ENCODE assay signal across 18 cellular contexts in the genomic region with DNA sequence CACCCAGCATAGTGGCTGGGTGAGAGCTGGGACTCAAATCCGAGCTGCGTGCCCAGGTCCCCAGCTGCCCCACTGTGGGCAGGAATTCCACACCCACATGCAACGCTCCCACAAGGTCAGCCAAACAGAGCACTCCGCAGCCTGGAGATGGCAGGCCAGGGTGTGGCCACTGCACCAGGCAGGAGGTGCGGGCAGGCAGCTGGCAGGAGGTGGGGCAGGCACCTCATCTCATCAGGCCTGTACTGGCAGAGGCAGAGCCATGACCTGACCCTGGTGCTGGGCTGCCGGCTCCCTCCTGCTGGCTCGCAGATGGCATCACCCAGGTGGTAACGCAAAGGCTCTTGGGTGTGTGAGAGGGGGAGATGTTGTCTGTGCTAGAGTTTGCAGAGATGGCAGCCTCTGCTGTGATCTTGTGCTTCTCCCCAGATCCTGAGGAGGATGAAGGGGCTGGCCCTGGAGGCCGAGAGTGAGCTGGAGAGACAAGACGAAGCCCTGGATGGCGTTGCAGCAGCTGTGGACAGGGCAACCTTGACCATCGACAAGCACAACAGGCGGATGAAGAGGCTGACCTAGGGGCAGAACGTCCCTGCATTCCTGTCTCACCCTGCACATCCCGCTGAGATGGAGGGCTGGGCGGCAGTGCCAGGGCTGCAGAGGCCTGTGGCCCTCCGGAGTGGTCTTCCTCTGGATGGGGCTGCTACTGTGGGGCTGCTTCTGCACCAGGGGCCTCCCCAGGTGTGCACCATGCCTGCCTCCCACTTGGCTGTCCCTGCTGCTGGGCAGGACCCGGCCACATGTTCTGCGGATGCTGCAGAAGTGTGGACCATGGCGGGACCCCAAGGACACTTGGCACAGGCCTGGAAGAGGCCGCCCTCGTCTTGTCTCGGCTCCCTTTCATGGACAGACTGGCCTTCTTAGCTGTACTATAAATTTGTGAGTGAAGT. TPM values are rescaled to one million over a fixed set of nuclear protein-coding genes. Genes with fewer than 3 reads are reported as not detected.
DNase-seq lines count a peak whose midpoint lies in the region; ATAC-seq and TF ChIP-seq lines count a peak whose summit lies in the region.
"Had no signal": no experiment of that assay in that cellular context is flagged by ENCODE, and none has a peak within 500 bp of the region (broad histone marks: within the 10 kb centered on the region; RNA-seq: fewer than 3 reads in every experiment).

No MANE protein-coding gene starts in this region.

- ATAC-seq in foreskin keratinocyte = peak; percentile 21
- ATAC-seq in HG03571 (IDR thresholded peaks at IDR 0.05; ENCODE audit: unreplicated experiment) = no peak
- no peak for ATAC-seq in HG03521 (IDR thresholded peaks at IDR 0.05; ENCODE audit: unreplicated experiment)
- ATAC-seq: activated CD8-positive, alpha-beta T cell treated with anti-CD3 and anti-CD28 coated beads for 36 hours had no signal

- no peak for TF ChIP-seq CTCF in foreskin keratinocyte (conservative IDR thresholded peaks at IDR 0.05)

- no peaks in the 10 kb centered on the region for H3K27me3 ChIP-seq in foreskin keratinocyte

- intact Hi-C loops in posterior vena cava (cut with DNase I) = no loop called here

- no peaks in the 10 kb centered on the region for H3K4me1 ChIP-seq in foreskin keratinocyte

- no peak overlapping the region for H3K27ac ChIP-seq in foreskin keratinocyte

- DNase-seq in D341Med (ENCODE audit: low spot score) (peak; percentile 23), NCI-H1694 treated with DMSO at 0.1 percent for 48 hours (lab: John Stamatoyannopoulos, UW) (peak; percentile 62), foreskin keratinocyte (no peak), posterior vena cava (ENCODE audit: low spot score) (peak; percentile 74), Ammon's horn (ENCODE audit: low spot score) (no peak), NCI-H2081 treated with DMSO at 0.1 percent for 48 hours (lab: John Stamatoyannopoulos, UW) (no peak)
- DNase-seq: activated CD8-positive, alpha-beta T cell treated with anti-CD3 and anti-CD28 coated beads for 36 hours; AML-193; anterior cingulate cortex; HCEC 1CT; SW 1271 had no signal

RNA-seq across cellular contexts. Expression of a gene that starts 35.1 kb away (rescaled TPM):
- total RNA-seq in foreskin keratinocyte (not detected in 2 replicates), posterior vena cava (not detected)
- not detected in 2 replicates for polyA plus RNA-seq in foreskin keratinocyte
- total RNA-seq: activated CD8-positive, alpha-beta T cell treated with anti-CD3 and anti-CD28 coated beads for 36 hours; activated T-helper 2 cell treated with anti-CD3 and anti-CD28 coated beads, Interferon-gamma antibody, Interleukin-2, Interleukin-4, amounts not matched to agents 10 μg/mL and 5 μg/mL and 100 μg/mL, durations not matched to agents 14 hours and 24 hours and 36 hours; chondrocyte; MCF 10A; temporal lobe had no signal
- polyA plus RNA-seq: neural cell had no signal

RNA-seq across cellular contexts. Expression of a gene that starts 45.1 kb away (rescaled TPM):
- 30.9 and 33.1 TPM in 2 replicates for total RNA-seq in foreskin keratinocyte
- polyA plus RNA-seq in foreskin keratinocyte = 25.1 and 27.0 TPM in 2 replicates
- 10 to 100 TPM; 14.8 to 16.3 TPM for total RNA-seq in posterior vena cava

RNA-seq across cellular contexts. Expression of a gene that starts 45.3 kb away (rescaled TPM):
- total RNA-seq in foreskin keratinocyte = 24.2 and 26.2 TPM in 2 replicates
- 23.6 and 24.6 TPM in 2 replicates for polyA plus RNA-seq in foreskin keratinocyte
- total RNA-seq in posterior vena cava = 10 to 100 TPM; 10.3 to 11.4 TPM

Comparison
In these comparisons a context has a peak if more than half of its experiments do, and no peak if none do; other contexts are left out.
1. DNase-seq: peak in D341Med (single experiment), NCI-H1694 treated with DMSO at 0.1 percent for 48 hours (single experiment) and posterior vena cava (single experiment); none in foreskin keratinocyte (0 of 2), Ammon's horn (single experiment) and NCI-H2081 treated with DMSO at 0.1 percent for 48 hours (single experiment).